ENCODE assay signal across 8 cellular contexts in genomic region chr20:57351042-57351783, GRCh38. TPM values are rescaled to one million over a fixed set of nuclear protein-coding genes. Genes with fewer than 3 reads are reported as not detected.
DNase-seq lines count a peak whose midpoint lies in the region; ATAC-seq and TF ChIP-seq lines count a peak whose summit lies in the region.

A gene with protein sequence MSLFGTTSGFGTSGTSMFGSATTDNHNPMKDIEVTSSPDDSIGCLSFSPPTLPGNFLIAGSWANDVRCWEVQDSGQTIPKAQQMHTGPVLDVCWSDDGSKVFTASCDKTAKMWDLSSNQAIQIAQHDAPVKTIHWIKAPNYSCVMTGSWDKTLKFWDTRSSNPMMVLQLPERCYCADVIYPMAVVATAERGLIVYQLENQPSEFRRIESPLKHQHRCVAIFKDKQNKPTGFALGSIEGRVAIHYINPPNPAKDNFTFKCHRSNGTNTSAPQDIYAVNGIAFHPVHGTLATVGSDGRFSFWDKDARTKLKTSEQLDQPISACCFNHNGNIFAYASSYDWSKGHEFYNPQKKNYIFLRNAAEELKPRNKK (plus strand): TSS chr20:57351255. CDS start chr20:57354039, 2,784 bp downstream.

- H3K4me3 ChIP-seq in GM12865 (ENCODE audit: low read depth, low read length) (peak within 1 kb of the TSS; percentile 97), left ventricle myocardium inferior (peak within 1 kb of the TSS; percentile 97), upper lobe of right lung (peak within 1 kb of the TSS; percentile 96)

- peak within 1 kb of the TSS; percentile 92 for H3K27ac Mint-ChIP-seq in progenitor cell of endocrine pancreas

- peak within 1 kb of the TSS; percentile 89 for H3K4me3 Mint-ChIP-seq in progenitor cell of endocrine pancreas (ENCODE audit: low read depth)

- peaks cover 4% of the 10 kb centered on the region for H3K36me3 Mint-ChIP-seq in progenitor cell of endocrine pancreas (ENCODE audit: insufficient read depth)

- intact Hi-C loops in T-helper 1 cell treated with Interleukin-12 subunit alpha and Interleukin-12 subunit beta and Interleukin-4 antibody, amounts not matched to agents 30 ng/mL and 1 ng/mL, for 36 hours (cut with micrococcal nuclease), result loop anchor here (1.0 to 5.0 kb wide), 9 partner anchors 40 to 993 kb away; partner anchors contain the start of genes AURKA, CSTF1, FAM210B and PMEPA1
- intact Hi-C loops in left ventricle myocardium inferior (cut with micrococcal nuclease) (no loop called here), upper lobe of right lung (cut with DNase I) (no loop called here)

- no peaks in the 10 kb centered on the region for H3K27me3 Mint-ChIP-seq in progenitor cell of endocrine pancreas

- H3K4me1 Mint-ChIP-seq in progenitor cell of endocrine pancreas (ENCODE audit: low read depth), result peaks cover 11% of the 10 kb centered on the region

- peak; percentile 94 for DNase-seq in GM12865 (ENCODE audit: low read depth)
- peak; percentile 61 for DNase-seq in NCI-H1694 (lab: John Stamatoyannopoulos, UW)
- DNase-seq in amniotic epithelial cell (ENCODE audit: low read depth), result peak; percentile 91
- DNase-seq in left ventricle myocardium inferior, result peak; percentile 89
- peak; percentile 79 for DNase-seq in progenitor cell of endocrine pancreas (ENCODE audit: low spot score, unreplicated experiment)
- DNase-seq in upper lobe of right lung, result peak; percentile 95

- H3K9me3 ChIP-seq in left ventricle myocardium inferior (replicated peaks) (no peaks in the 10 kb centered on the region), upper lobe of right lung (no peaks in the 10 kb centered on the region)

- H3K27ac ChIP-seq in left ventricle myocardium inferior (replicated peaks) (peak within 1 kb of the TSS; percentile 87), upper lobe of right lung (peak within 1 kb of the TSS; percentile 90)

- H3K4me1 ChIP-seq in left ventricle myocardium inferior (peaks cover 16% of the 10 kb centered on the region), upper lobe of right lung (peaks cover 9% of the 10 kb centered on the region)

- H3K27me3 ChIP-seq in left ventricle myocardium inferior (ENCODE audit: low read depth), result no peaks in the 10 kb centered on the region
- no peaks in the 10 kb centered on the region for H3K27me3 ChIP-seq in upper lobe of right lung

- ATAC-seq in HG02852 (IDR thresholded peaks at IDR 0.05; ENCODE audit: unreplicated experiment) (peak; percentile 85), upper lobe of right lung (peak; percentile 95)

- H3K9me3 Mint-ChIP-seq in progenitor cell of endocrine pancreas (ENCODE audit: low read depth), result no peaks in the 10 kb centered on the region

- H3K36me3 ChIP-seq in left ventricle myocardium inferior (no peaks in the 10 kb centered on the region), upper lobe of right lung (no peaks in the 10 kb centered on the region)

- TF ChIP-seq CTCF in GM12865 (IDR thresholded peaks at IDR 0.05; ENCODE audit: insufficient read depth, low read depth, low read length, missing control alignments) (no peak), left ventricle myocardium inferior (IDR thresholded peaks at IDR 0.05; ENCODE audit: borderline replicate concordance) (no peak), progenitor cell of endocrine pancreas (IDR thresholded peaks at IDR 0.05; ENCODE audit: unreplicated experiment) (no peak), upper lobe of right lung (IDR thresholded peaks at IDR 0.05) (no peak)

RNA-seq across cellular contexts. Expression of the gene that starts here (rescaled TPM):
- 37.2 and 40.2 TPM in 2 replicates for total RNA-seq in T-helper 1 cell treated with Interleukin-12 subunit alpha and Interleukin-12 subunit beta and Interleukin-4 antibody, amounts not matched to agents 30 ng/mL and 1 ng/mL, for 36 hours
- total RNA-seq in left ventricle myocardium inferior, result 15.3 TPM
- total RNA-seq in progenitor cell of endocrine pancreas, result 44.6 and 47.3 TPM in 2 replicates
- total RNA-seq in upper lobe of right lung, result 14.9 TPM

Comparison
In these comparisons a context has a peak if more than half of its experiments do, and no peak if none do; other contexts are left out.
1. Peak in every context shown above with its lines: DNase-seq, ATAC-seq, H3K4me3 ChIP-seq and H3K27ac ChIP-seq.